In the genomic region with DNA sequence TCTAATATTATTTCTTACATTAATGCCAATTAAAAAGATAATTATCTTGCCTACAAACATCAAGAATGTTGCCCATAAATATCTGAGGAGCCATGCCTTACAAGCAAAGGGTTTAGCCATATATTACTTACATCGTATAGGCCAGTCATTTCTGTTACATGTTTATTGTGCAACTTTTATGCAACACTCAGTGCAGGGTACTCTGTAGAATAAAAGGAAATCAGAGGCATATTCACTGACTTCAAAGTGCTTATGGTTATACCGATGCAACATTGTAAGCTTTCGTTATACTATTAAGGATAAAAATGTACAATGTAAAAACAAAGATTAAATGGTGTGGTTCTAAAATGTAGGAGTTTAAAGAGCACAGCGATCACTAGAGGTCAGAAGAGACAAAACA, we compare ENCODE assay signal across 22 cellular contexts.
"Had no signal": no experiment of that assay in that cellular context is flagged by ENCODE, and none has a peak within 500 bp of the region (broad histone marks: within the 10 kb centered on the region; RNA-seq: fewer than 3 reads in every experiment).

No MANE protein-coding gene starts in this region.

- H3K27ac ChIP-seq: body of pancreas, dorsolateral prefrontal cortex, gastrocnemius medialis, left ventricle myocardium inferior, thyroid gland had no signal

- FAIRE-seq: colon, TTC549 had no signal

- H3K27ac Mint-ChIP-seq: activated naive CD4-positive, alpha-beta T cell treated with anti-CD3 and anti-CD28 coated beads for 36 hours; nephron progenitor cell; T-helper 17 cell had no signal

- H3K9me3 Mint-ChIP-seq: activated naive CD4-positive, alpha-beta T cell treated with anti-CD3 and anti-CD28 coated beads for 36 hours had no signal

- H3K27me3 Mint-ChIP-seq: T-helper 17 cell had no signal

- H3K4me3 ChIP-seq: body of pancreas, dorsolateral prefrontal cortex, gastrocnemius medialis, left ventricle myocardium inferior, thyroid gland had no signal

- H3K9me3 ChIP-seq: body of pancreas, gastrocnemius medialis, left ventricle myocardium inferior, thyroid gland had no signal

- ATAC-seq: activated T-cell treated with anti-CD3 and anti-CD28 coated beads, Interleukin-2, amount 50 U/mL, for 4 hours; body of pancreas; gastrocnemius medialis; T-helper 17 cell had no signal

- H3K4me1 Mint-ChIP-seq: T-helper 17 cell had no signal

- H3K36me3 ChIP-seq: gastrocnemius medialis, left ventricle myocardium inferior, thyroid gland had no signal

- H3K4me1 ChIP-seq: body of pancreas, gastrocnemius medialis, left ventricle myocardium inferior, thyroid gland had no signal

- H3K27me3 ChIP-seq: body of pancreas, dorsolateral prefrontal cortex, gastrocnemius medialis, thyroid gland had no signal

- DNase-seq: activated CD4-positive, alpha-beta T cell treated with anti-CD3 and anti-CD28 coated beads, Interleukin-2, amount 50 U/mL, for 1 hour; activated CD4-positive, CD25-positive, alpha-beta regulatory T cell; activated CD8-positive, alpha-beta memory T cell treated with anti-CD3 and anti-CD28 coated beads, Interleukin-2, amount 50 U/mL, for 4 hours; activated naive CD4-positive, alpha-beta T cell treated with anti-CD3 and anti-CD28 coated beads for 36 hours; activated T-cell treated with anti-CD3 and anti-CD28 coated beads, Interleukin-2, amount 50 U/mL, for 4 hours; body of pancreas; caudate nucleus; dorsolateral prefrontal cortex; erythroblast; gastrocnemius medialis; head of caudate nucleus; kidney glomerular epithelial cell; left ventricle myocardium inferior; midbrain; nephron progenitor cell; retina; stimulated activated CD4-positive, alpha-beta T cell treated with anti-CD3 and anti-CD28 coated beads, Interleukin-2, amount 100 ng/mL, for 24 hours; stimulated activated naive CD4-positive, alpha-beta T cell treated with Interleukin-2 at 50 U/mL for 16 hours; T-helper 17 cell; thyroid gland had no signal

- H3K4me3 Mint-ChIP-seq: activated naive CD4-positive, alpha-beta T cell treated with anti-CD3 and anti-CD28 coated beads for 36 hours; activated T-cell treated with anti-CD3 and anti-CD28 coated beads, Interleukin-2, amount 50 U/mL, for 4 hours; nephron progenitor cell; T-helper 17 cell had no signal
